In genomic region chr14:103126873-103127304, GRCh38 we compare ENCODE assay signal across 12 cellular contexts. TPM values are rescaled to one million over a fixed set of nuclear protein-coding genes. Genes with fewer than 3 reads are reported as not detected.
DNase-seq lines count a peak whose midpoint lies in the region; ATAC-seq and TF ChIP-seq lines count a peak whose summit lies in the region.
"Had no signal": no experiment of that assay in that cellular context is flagged by ENCODE, and none has a peak within 500 bp of the region (broad histone marks: within the 10 kb centered on the region; RNA-seq: fewer than 3 reads in every experiment).

No MANE protein-coding gene starts in this region.

- POLR2A ChIA-PET in A673 (lab: Charles Lee; ENCODE audit: low non-redundant PET) = no interaction called here

- no peaks in the 10 kb centered on the region for H4K20me1 ChIP-seq in fibroblast of lung (ENCODE audit: control insufficient read depth, extremely low read depth, insufficient read depth, low read length)

- no peak overlapping the region for H3K27ac Mint-ChIP-seq in neural crest cell (ENCODE audit: unreplicated experiment)
- H3K27ac Mint-ChIP-seq: activated naive CD8-positive, alpha-beta T cell treated with anti-CD3 and anti-CD28 coated beads for 36 hours; stimulated activated naive CD8-positive, alpha-beta T cell treated with anti-CD3 and anti-CD28 coated beads, Interleukin-15, Interleukin-2, amounts not matched to agents 100 ng/mL and 50 ng/mL, for 24 hours had no signal

- no peak overlapping the region for H3K27ac ChIP-seq in A673 (ENCODE audit: low read depth, low read length, poor library complexity, severe bottlenecking)
- no peak overlapping the region for H3K27ac ChIP-seq in fibroblast of lung (ENCODE audit: insufficient read depth, low read length)

- no peaks in the 10 kb centered on the region for H3K9me3 Mint-ChIP-seq in neural crest cell
- H3K9me3 Mint-ChIP-seq: activated naive CD8-positive, alpha-beta T cell treated with anti-CD3 and anti-CD28 coated beads for 36 hours; stimulated activated naive CD8-positive, alpha-beta T cell treated with anti-CD3 and anti-CD28 coated beads, Interleukin-15, Interleukin-2, amounts not matched to agents 100 ng/mL and 50 ng/mL, for 24 hours had no signal

- no peak; the same call in 1 of the 2 replicates for TF ChIP-seq CTCF in A673 (conservative IDR thresholded peaks at IDR 0.05; ENCODE audit: low read depth, low read length)
- TF ChIP-seq CTCF in fibroblast of lung (conservative IDR thresholded peaks at IDR 0.05 in 1 of 2, IDR thresholded peaks at IDR 0.05 in 1 of 2; ENCODE audit: low read depth in 1 of 2, low read length in 2 of 2) = peak in 1 of 2 donors; percentile 5
- peak; percentile 53 for TF ChIP-seq CTCF in neural crest cell (conservative IDR thresholded peaks at IDR 0.05)

- DNase-seq in A673 (ENCODE audit: low spot score) (peak; percentile 45), NCI-H524 (lab: John Stamatoyannopoulos, UW) (peak; percentile 58 to 78), fibroblast of lung (ENCODE audit: low read depth in 2 of 2) (peak in 1 of 2 donors; percentile 47), neural crest cell (ENCODE audit: low read depth, low spot score) (peak; percentile 52), UCSD-AML1 (lab: John Stamatoyannopoulos, UW; ENCODE audit: unreplicated experiment) (no peak), hepatic stellate cell (ENCODE audit: low spot score) (no peak)
- DNase-seq in stimulated activated naive CD4-positive, alpha-beta T cell treated with Interleukin-2 at 50 U/mL for 16 hours (lab: John Stamatoyannopoulos, UW) = no peak
- DNase-seq: activated naive CD8-positive, alpha-beta T cell treated with anti-CD3 and anti-CD28 coated beads for 36 hours had no signal

- CTCF ChIA-PET in A673 (lab: Charles Lee) = interaction anchor here (0.5 to 2.3 kb wide), 5 partner anchors 22 to 736 kb away, joined by 3 to 6 read pairs (median 3); no protein-coding TSS in a partner anchor

- peaks cover 7% of the 10 kb centered on the region for H3K4me1 Mint-ChIP-seq in neural crest cell
- H3K4me1 Mint-ChIP-seq: activated naive CD8-positive, alpha-beta T cell treated with anti-CD3 and anti-CD28 coated beads for 36 hours had no signal

- ATAC-seq in GM18870 (IDR thresholded peaks at IDR 0.05; ENCODE audit: unreplicated experiment) = no peak

- H3K9ac ChIP-seq in fibroblast of lung (ENCODE audit: insufficient read depth, low read length) = no peak overlapping the region

- no peak overlapping the region for H2AFZ ChIP-seq in fibroblast of lung (ENCODE audit: low read length)

- no TSS peak for BruUV-seq in A673 (replicated peaks; lab: Mats Ljungman, UMichigan)

- peaks cover 18% of the 10 kb centered on the region for H3K4me1 ChIP-seq in A673 (ENCODE audit: insufficient read depth, low read length, poor library complexity, severe bottlenecking)
- peaks cover 30% of the 10 kb centered on the region for H3K4me1 ChIP-seq in fibroblast of lung (ENCODE audit: control insufficient read depth, extremely low read depth, insufficient read depth, low read length)

- peaks cover 10% of the 10 kb centered on the region for H3K79me2 ChIP-seq in fibroblast of lung (ENCODE audit: control insufficient read depth, insufficient read depth, low read length)

- H3K36me3 Mint-ChIP-seq in neural crest cell (ENCODE audit: low read depth) = no peaks in the 10 kb centered on the region
- H3K36me3 Mint-ChIP-seq: activated naive CD8-positive, alpha-beta T cell treated with anti-CD3 and anti-CD28 coated beads for 36 hours had no signal

- H3K27me3 ChIP-seq in A673 (replicated peaks; ENCODE audit: insufficient read depth, low read depth, low read length, poor library complexity) (no peaks in the 10 kb centered on the region), fibroblast of lung (ENCODE audit: control insufficient read depth, insufficient read depth, low read length) (no peaks in the 10 kb centered on the region)

- peak overlapping the region; percentile 59 for H3K4me2 ChIP-seq in fibroblast of lung (ENCODE audit: extremely low read depth, insufficient read depth, low read length)

- H3K27me3 Mint-ChIP-seq in neural crest cell (ENCODE audit: low read depth) = peaks cover 53% of the 10 kb centered on the region

- no peaks in the 10 kb centered on the region for H3K9me3 ChIP-seq in A673 (ENCODE audit: low read depth, low read length, poor library complexity, severe bottlenecking)
- H3K9me3 ChIP-seq in fibroblast of lung (ENCODE audit: control insufficient read depth, insufficient read depth, low read depth, low read length) = no peaks in the 10 kb centered on the region

- H3K4me3 ChIP-seq in A673 (ENCODE audit: low read depth, low read length, poor library complexity, severe bottlenecking) (peak overlapping the region; percentile 20), fibroblast of lung (replicated peaks in 1 of 4; ENCODE audit: control extremely low read depth in 1 of 4, insufficient read depth in 1 of 4, low read depth in 3 of 4, low read length in 4 of 4) (peak overlapping the region in 2 of 4 experiments; percentile 17 to 72)

- H3K4me3 Mint-ChIP-seq in neural crest cell = no peak overlapping the region
- H3K4me3 Mint-ChIP-seq: activated naive CD8-positive, alpha-beta T cell treated with anti-CD3 and anti-CD28 coated beads for 36 hours; stimulated activated naive CD8-positive, alpha-beta T cell treated with anti-CD3 and anti-CD28 coated beads, Interleukin-15, Interleukin-2, amounts not matched to agents 100 ng/mL and 50 ng/mL, for 24 hours had no signal

- intact Hi-C loops in A673 (cut with micrococcal nuclease; ENCODE audit: unreplicated experiment) = no loop called here

- H3K36me3 ChIP-seq in A673 (ENCODE audit: insufficient read depth, low read length, poor library complexity, severe bottlenecking) (no peaks in the 10 kb centered on the region), fibroblast of lung (ENCODE audit: control insufficient read depth, insufficient read depth, low read length) (peaks cover 24% of the 10 kb centered on the region)

RNA-seq across cellular contexts. Expression of gene TNFAIP2, which starts 3.6 kb away (rescaled TPM):
- total RNA-seq in A673 (2021) (5.5 and 7.0 TPM in 2 replicates), fibroblast of lung (102 and 139 TPM in 2 replicates), neural crest cell (11.6 and 12.8 TPM in 2 replicates)
- polyA plus RNA-seq in fibroblast of lung = 31.6 and 71.5 TPM in 2 replicates
- polyA plus RNA-seq in fibroblast of lung (2012) = 38.4 and 86.3 TPM in 2 replicates
- 91.2 and 178 TPM in 2 replicates for polyA minus RNA-seq in fibroblast of lung (ENCODE audit: low replicate concordance)

RNA-seq across cellular contexts. Expression of gene EXOC3L4, which starts 32.4 kb away (rescaled TPM):
- not detected in 2 replicates for total RNA-seq in A673 (2021)
- total RNA-seq in fibroblast of lung = 0.26 and 0.50 TPM in 2 replicates
- 0.18 and 0.39 TPM in 2 replicates for polyA plus RNA-seq in fibroblast of lung
- polyA plus RNA-seq in fibroblast of lung (2012) = 0.16 and 0.51 TPM in 2 replicates
- not detected in 2 replicates for polyA minus RNA-seq in fibroblast of lung (ENCODE audit: low replicate concordance)
- not detected in 2 replicates for total RNA-seq in neural crest cell
- total RNA-seq: activated naive CD8-positive, alpha-beta T cell treated with anti-CD3 and anti-CD28 coated beads for 36 hours; mononuclear cell; T-helper 1 cell treated with Interleukin-12 subunit alpha and Interleukin-12 subunit beta and Interleukin-4 antibody, amounts not matched to agents 30 ng/mL and 1 ng/mL, for 36 hours had no signal

RNA-seq across cellular contexts. Expression of gene LBHD2, which starts 42.9 kb away (rescaled TPM):
- total RNA-seq in A673 (2021) (0.99 and 2.3 TPM in 2 replicates), fibroblast of lung (not detected in 2 replicates), neural crest cell (not detected in 2 replicates)
- not detected in 2 replicates for polyA plus RNA-seq in fibroblast of lung
- polyA plus RNA-seq in fibroblast of lung (2012) = not detected in 2 replicates
- not detected in 2 replicates for polyA minus RNA-seq in fibroblast of lung (ENCODE audit: low replicate concordance)
- total RNA-seq: activated naive CD8-positive, alpha-beta T cell treated with anti-CD3 and anti-CD28 coated beads for 36 hours; mononuclear cell; T-helper 1 cell treated with Interleukin-12 subunit alpha and Interleukin-12 subunit beta and Interleukin-4 antibody, amounts not matched to agents 30 ng/mL and 1 ng/mL, for 36 hours had no signal

Comparison
In these comparisons a context has a peak if more than half of its experiments do, and no peak if none do; other contexts are left out.
1. DNase-seq: peak in A673 (single experiment), NCI-H524 (2 of 2) and neural crest cell (single experiment); none in UCSD-AML1 (single experiment), stimulated activated naive CD4-positive, alpha-beta T cell treated with Interleukin-2 at 50 U/mL for 16 hours (single experiment) and hepatic stellate cell (single experiment).